25 cellular contexts compared by ENCODE assay signal in genomic region chr11:116812109-116812508, GRCh38. TPM values are rescaled to one million over a fixed set of nuclear protein-coding genes. Genes with fewer than 3 reads are reported as not detected.
DNase-seq lines count a peak whose midpoint lies in the region; ATAC-seq, FAIRE-seq and TF ChIP-seq lines count a peak whose summit lies in the region.
"Had no signal": no experiment of that assay in that cellular context is flagged by ENCODE, and none has a peak within 500 bp of the region (broad histone marks: within the 10 kb centered on the region; RNA-seq: fewer than 3 reads in every experiment).

No MANE protein-coding gene starts in this region.

- no peak overlapping the region for H3K9ac ChIP-seq in endodermal cell (ENCODE audit: extremely low read depth, low read length, poor library complexity, severe bottlenecking)
- H3K9ac ChIP-seq in mesendoderm (ENCODE audit: low read length), result no peak overlapping the region
- H3K9ac ChIP-seq: BLaER1 had no signal

- H3K4me1 ChIP-seq in endodermal cell (ENCODE audit: control insufficient read depth, insufficient read depth, low read length) (peaks cover 10% of the 10 kb centered on the region), pancreas (peaks cover 15 to 30% (median 17%) of the 10 kb centered on the region in 3 donors), mesendoderm (ENCODE audit: control insufficient read depth, low read depth, low read length) (no peaks in the 10 kb centered on the region)
- no peaks in the 10 kb centered on the region for H3K4me1 ChIP-seq in naive thymus-derived CD4-positive, alpha-beta T cell (ENCODE audit: control insufficient read depth in 2 of 2, insufficient read depth in 2 of 2, low read length in 2 of 2)
- H3K4me1 ChIP-seq: BLaER1 had no signal

- H3K23ac ChIP-seq in mesendoderm (ENCODE audit: low read length), result no peak overlapping the region

- H3K36me3 ChIP-seq in endodermal cell (ENCODE audit: control insufficient read depth, insufficient read depth, low read length) (no peaks in the 10 kb centered on the region), pancreas (no peaks in the 10 kb centered on the region), mesendoderm (ENCODE audit: control insufficient read depth, insufficient read depth, low read length) (no peaks in the 10 kb centered on the region)
- no peaks in the 10 kb centered on the region for H3K36me3 ChIP-seq in naive thymus-derived CD4-positive, alpha-beta T cell (ENCODE audit: control insufficient read depth in 2 of 3, insufficient read depth in 3 of 3, low read length in 3 of 3)
- H3K36me3 ChIP-seq: BLaER1 had no signal

- no peak overlapping the region for H2BK5ac ChIP-seq in mesendoderm (ENCODE audit: low read length)

- CTCF ChIA-PET in naive thymus-derived CD4-positive, alpha-beta T cell (lab: Charles Lee), result interaction anchor here (1.9 kb wide), 1 partner anchor 21 kb away, joined by 7 read pairs; the partner anchor contains the start of gene APOA5

- H3K56ac ChIP-seq in mesendoderm (ENCODE audit: low read length), result no peak overlapping the region

- no peak for DNase-seq in RCC 7860 (ENCODE audit: low spot score)
- DNase-seq in endodermal cell, result peak; percentile 15
- DNase-seq in pancreas, result no peak
- DNase-seq in mesendoderm, result no peak
- DNase-seq in naive thymus-derived CD4-positive, alpha-beta T cell, result no peak
- DNase-seq in NK-92 (lab: John Stamatoyannopoulos, UW; ENCODE audit: unreplicated experiment), result no peak
- DNase-seq: Calu3; CD4-positive, alpha-beta memory T cell; DMS53; DND-41; EL; GOT3; H7; HFFc6 had no signal

- H3K36me3 Mint-ChIP-seq in endodermal cell (ENCODE audit: low read depth), result no peaks in the 10 kb centered on the region
- H3K36me3 Mint-ChIP-seq in naive thymus-derived CD4-positive, alpha-beta T cell, result no peaks in the 10 kb centered on the region
- H3K36me3 Mint-ChIP-seq: CD14-positive monocyte; CD4-positive, alpha-beta memory T cell; IgD-negative memory B cell had no signal

- no peak overlapping the region for H3K4me3 ChIP-seq in endodermal cell (ENCODE audit: low read length)
- no peak overlapping the region for H3K4me3 ChIP-seq in pancreas
- H3K4me3 ChIP-seq in mesendoderm (ENCODE audit: low read length), result no peak overlapping the region
- no peak overlapping the region for H3K4me3 ChIP-seq in naive thymus-derived CD4-positive, alpha-beta T cell (ENCODE audit: low read length)
- H3K4me3 ChIP-seq: BLaER1 had no signal

- no peak overlapping the region for H3K4me3 Mint-ChIP-seq in endodermal cell
- H3K4me3 Mint-ChIP-seq in naive thymus-derived CD4-positive, alpha-beta T cell, result no peak overlapping the region
- H3K4me3 Mint-ChIP-seq: CD4-positive, alpha-beta memory T cell; HFFc6 had no signal

- WGBS in endodermal cell (ENCODE audit: insufficient coverage in 1 of 2, insufficient read length in 1 of 2), 2 experiments, result 100% methylated on average over 2 of the region's 4 CpGs; no CpG with 5 or more reads in 1 of the 2 experiments
- WGBS in pancreas, 2 donors, result 95 to 100% methylated on average over 4 of the region's 4 CpGs
- no CpG with 5 or more reads among the region's 4 CpGs for WGBS in mesendoderm (ENCODE audit: extremely low coverage, insufficient coverage, low lambda C conversion rate)

- H3K27ac ChIP-seq in endodermal cell (ENCODE audit: low read depth, low read length) (no peak overlapping the region), pancreas (no peak overlapping the region), mesendoderm (ENCODE audit: low read depth, low read length) (no peak overlapping the region)
- no peak overlapping the region for H3K27ac ChIP-seq in naive thymus-derived CD4-positive, alpha-beta T cell (ENCODE audit: low read depth, low read length)
- H3K27ac ChIP-seq: BLaER1 had no signal

- H2BK120ac ChIP-seq in mesendoderm (ENCODE audit: low read depth, low read length), result no peak overlapping the region

- H4K8ac ChIP-seq in mesendoderm (ENCODE audit: low read depth, low read length), result no peak overlapping the region

- H2AK5ac ChIP-seq in mesendoderm (ENCODE audit: low read length), result no peak overlapping the region

- H3K27ac Mint-ChIP-seq in endodermal cell, result no peak overlapping the region
- H3K27ac Mint-ChIP-seq in naive thymus-derived CD4-positive, alpha-beta T cell, result no peak overlapping the region
- H3K27ac Mint-ChIP-seq: CD14-positive monocyte; CD4-positive, alpha-beta memory T cell; HFFc6 had no signal

- H3K27me3 Mint-ChIP-seq in endodermal cell (ENCODE audit: insufficient read depth), result peaks cover 2% of the 10 kb centered on the region
- H3K27me3 Mint-ChIP-seq in naive thymus-derived CD4-positive, alpha-beta T cell, result peaks cover 0 to 12% (median 0%) of the 10 kb centered on the region in 5 donors

- H3K18ac ChIP-seq in mesendoderm (ENCODE audit: low read length), result no peak overlapping the region

- no peak overlapping the region for H4K5ac ChIP-seq in mesendoderm (ENCODE audit: low read length)

- ATAC-seq in pancreas (no peak), esophagus mucosa (no peak)
- ATAC-seq in naive thymus-derived CD4-positive, alpha-beta T cell, result no peak
- ATAC-seq: HCT116 had no signal

- H2BK15ac ChIP-seq in mesendoderm (replicated peaks; ENCODE audit: low read depth), result no peak overlapping the region

- POLR2A ChIA-PET in naive thymus-derived CD4-positive, alpha-beta T cell (lab: Charles Lee), result no interaction called here

- intact Hi-C loops in pancreas (cut with DNase I), result no loop called here
- intact Hi-C loops in naive thymus-derived CD4-positive, alpha-beta T cell (cut with micrococcal nuclease), result no loop called here

- H3K79me2 ChIP-seq in mesendoderm (ENCODE audit: control insufficient read depth, insufficient read depth, low read length), result no peaks in the 10 kb centered on the region

- H3K4ac ChIP-seq in mesendoderm (ENCODE audit: low read depth, low read length), result no peak overlapping the region

- H3K79me1 ChIP-seq in mesendoderm (ENCODE audit: low read length), result no peaks in the 10 kb centered on the region

- no peaks in the 10 kb centered on the region for H3K9me3 Mint-ChIP-seq in endodermal cell
- H3K9me3 Mint-ChIP-seq in naive thymus-derived CD4-positive, alpha-beta T cell, result no peaks in the 10 kb centered on the region
- H3K9me3 Mint-ChIP-seq: CD4-positive, alpha-beta memory T cell; HFFc6 had no signal

- no peak overlapping the region for H3K4me2 ChIP-seq in mesendoderm (ENCODE audit: low read length)
- H3K4me2 ChIP-seq: BLaER1 had no signal

- H3K9me3 ChIP-seq in endodermal cell (ENCODE audit: control insufficient read depth, low read length) (peaks cover 5% of the 10 kb centered on the region), pancreas (no peaks in the 10 kb centered on the region)
- H3K9me3 ChIP-seq in naive thymus-derived CD4-positive, alpha-beta T cell (ENCODE audit: control insufficient read depth in 2 of 3, low read length in 3 of 3), result no peaks in the 10 kb centered on the region
- H3K9me3 ChIP-seq: BLaER1 had no signal

- FAIRE-seq in A204.1 (lab: Jason Lieb, UNC) (peak; percentile 99), RCC 7860 (lab: Jason Lieb, UNC) (peak; percentile 93), pancreas (lab: Jason Lieb, UNC) (peak; percentile 99)
- FAIRE-seq: GM12892, HTR-8/SVneo had no signal

- H3K27me3 ChIP-seq in endodermal cell (ENCODE audit: control insufficient read depth, insufficient read depth, low read length, poor library complexity, severe bottlenecking), result no peaks in the 10 kb centered on the region
- no peaks in the 10 kb centered on the region for H3K27me3 ChIP-seq in pancreas
- H3K27me3 ChIP-seq in mesendoderm (ENCODE audit: insufficient read depth, low read length, poor library complexity), result no peaks in the 10 kb centered on the region
- H3K27me3 ChIP-seq in naive thymus-derived CD4-positive, alpha-beta T cell (ENCODE audit: control insufficient read depth in 2 of 2, insufficient read depth in 2 of 2, low read length in 2 of 2), result no peaks in the 10 kb centered on the region
- H3K27me3 ChIP-seq: BLaER1 had no signal

- TF ChIP-seq CTCF in endodermal cell (conservative IDR thresholded peaks at IDR 0.05) (no peak), pancreas (IDR thresholded peaks at IDR 0.05) (no peak)

- peaks cover 27% of the 10 kb centered on the region for H3K4me1 Mint-ChIP-seq in endodermal cell
- no peaks in the 10 kb centered on the region for H3K4me1 Mint-ChIP-seq in naive thymus-derived CD4-positive, alpha-beta T cell
- H3K4me1 Mint-ChIP-seq: CD4-positive, alpha-beta memory T cell; IgD-negative memory B cell had no signal

RNA-seq across cellular contexts. Expression of gene APOA4, which starts 11.0 kb away (rescaled TPM):
- total RNA-seq in endodermal cell (under 1 TPM; 0.35 to 0.38 TPM), pancreas (not detected), esophagus mucosa (not detected)
- 0.64 TPM for polyA plus RNA-seq in endodermal cell (2013, experiment 1 of 2)
- 0.62 TPM for polyA plus RNA-seq in endodermal cell (2013, experiment 2 of 2)
- under 1 TPM in 1 of 2 donors, not detected in 1; 0.33 TPM for polyA plus RNA-seq in pancreas
- polyA plus RNA-seq in mesendoderm (2013, experiment 1 of 2), result not detected
- not detected for polyA plus RNA-seq in mesendoderm (2013, experiment 2 of 2)
- total RNA-seq in naive thymus-derived CD4-positive, alpha-beta T cell, result not detected
- not detected for polyA plus RNA-seq in naive thymus-derived CD4-positive, alpha-beta T cell
- total RNA-seq: A673; Calu3; CD4-positive, alpha-beta memory T cell; G401; H7; HFFc6 had no signal
- polyA plus RNA-seq: AG04450; CD14-positive monocyte; CD4-positive, alpha-beta memory T cell; IgD-negative memory B cell had no signal

RNA-seq across cellular contexts. Expression of gene APOC3, which starts 17.6 kb away (rescaled TPM):
- total RNA-seq in endodermal cell (not detected), pancreas (1 to 10 TPM in 1 of 6 donors, not detected in 5; 3.7 TPM), esophagus mucosa (0.52 TPM)
- polyA plus RNA-seq in endodermal cell (2013, experiment 1 of 2), result not detected
- polyA plus RNA-seq in endodermal cell (2013, experiment 2 of 2), result not detected
- 1 to 10 TPM in 1 of 2 donors, not detected in 1; 2.9 TPM for polyA plus RNA-seq in pancreas
- polyA plus RNA-seq in mesendoderm (2013, experiment 1 of 2), result not detected
- polyA plus RNA-seq in mesendoderm (2013, experiment 2 of 2), result not detected
- not detected for total RNA-seq in naive thymus-derived CD4-positive, alpha-beta T cell
- polyA plus RNA-seq in naive thymus-derived CD4-positive, alpha-beta T cell, result not detected
- total RNA-seq: A673; Calu3; CD4-positive, alpha-beta memory T cell; G401; H7; HFFc6 had no signal
- polyA plus RNA-seq: AG04450; CD14-positive monocyte; CD4-positive, alpha-beta memory T cell; IgD-negative memory B cell had no signal

RNA-seq across cellular contexts. Expression of gene APOA5, which starts 20.4 kb away (rescaled TPM):
- total RNA-seq in endodermal cell, result not detected
- polyA plus RNA-seq in endodermal cell (2013, experiment 1 of 2), result not detected
- not detected for polyA plus RNA-seq in endodermal cell (2013, experiment 2 of 2)
- 1 to 10 TPM in 1 of 6 donors, under 1 TPM in 3, not detected in 2; 0.60 to 1.5 (median 0.81) TPM for total RNA-seq in pancreas
- 1 to 10 TPM; 1.3 to 4.0 TPM for polyA plus RNA-seq in pancreas
- not detected for total RNA-seq in esophagus mucosa
- polyA plus RNA-seq in mesendoderm (2013, experiment 1 of 2), result 0.01 TPM
- polyA plus RNA-seq in mesendoderm (2013, experiment 2 of 2), result 0.07 TPM
- not detected for total RNA-seq in naive thymus-derived CD4-positive, alpha-beta T cell
- polyA plus RNA-seq in naive thymus-derived CD4-positive, alpha-beta T cell, result not detected
- total RNA-seq: A673; Calu3; CD4-positive, alpha-beta memory T cell; G401; HFFc6 had no signal
- polyA plus RNA-seq: AG04450; CD14-positive monocyte; CD4-positive, alpha-beta memory T cell; IgD-negative memory B cell had no signal

RNA-seq across cellular contexts. Expression of gene ZPR1, which starts 24.3 kb away (rescaled TPM):
- total RNA-seq in endodermal cell, result 10 to 100 TPM; 59.2 to 63.4 TPM
- polyA plus RNA-seq in endodermal cell (2013, experiment 1 of 2), result 59.6 TPM
- 49.6 TPM for polyA plus RNA-seq in endodermal cell (2013, experiment 2 of 2)
- total RNA-seq in pancreas, result 10 to 100 TPM; 15.9 to 35.5 (median 23.4) TPM
- 10 to 100 TPM; 10.8 to 16.6 TPM for polyA plus RNA-seq in pancreas
- total RNA-seq in esophagus mucosa, result 42.3 TPM
- 58.1 TPM for polyA plus RNA-seq in mesendoderm (2013, experiment 1 of 2)
- 55.9 TPM for polyA plus RNA-seq in mesendoderm (2013, experiment 2 of 2)
- 100 to 1,000 TPM in 1 of 5 experiments, 10 to 100 TPM in 4; 65.8 to 117 (median 68.8) TPM for total RNA-seq in naive thymus-derived CD4-positive, alpha-beta T cell
- 10 to 100 TPM; 30.9 to 38.8 TPM for polyA plus RNA-seq in naive thymus-derived CD4-positive, alpha-beta T cell

RNA-seq across cellular contexts. Expression of gene APOA1, which starts 25.3 kb away (rescaled TPM):
- total RNA-seq in endodermal cell (100 to 1,000 TPM in 1 of 2 donors, 10 to 100 TPM in 1; 91.8 to 120 TPM), pancreas (1 to 10 TPM in 1 of 6 donors, under 1 TPM in 2, not detected in 3; 0.16 to 5.2 (median 0.22) TPM), esophagus mucosa (0.64 TPM)
- polyA plus RNA-seq in endodermal cell (2013, experiment 1 of 2), result 75.6 TPM
- 63.3 TPM for polyA plus RNA-seq in endodermal cell (2013, experiment 2 of 2)
- polyA plus RNA-seq in pancreas, result 1 to 10 TPM; 1.0 to 3.5 TPM
- 0.39 TPM for polyA plus RNA-seq in mesendoderm (2013, experiment 1 of 2)
- 0.31 TPM for polyA plus RNA-seq in mesendoderm (2013, experiment 2 of 2)
- total RNA-seq in naive thymus-derived CD4-positive, alpha-beta T cell, result under 1 TPM; 0.24 to 0.70 (median 0.51) TPM
- polyA plus RNA-seq in naive thymus-derived CD4-positive, alpha-beta T cell, result not detected
- total RNA-seq: Calu3, G401, HFFc6 had no signal
- polyA plus RNA-seq: AG04450, CD14-positive monocyte, IgD-negative memory B cell had no signal
